20 cellular contexts compared by ENCODE assay signal in the genomic region with DNA sequence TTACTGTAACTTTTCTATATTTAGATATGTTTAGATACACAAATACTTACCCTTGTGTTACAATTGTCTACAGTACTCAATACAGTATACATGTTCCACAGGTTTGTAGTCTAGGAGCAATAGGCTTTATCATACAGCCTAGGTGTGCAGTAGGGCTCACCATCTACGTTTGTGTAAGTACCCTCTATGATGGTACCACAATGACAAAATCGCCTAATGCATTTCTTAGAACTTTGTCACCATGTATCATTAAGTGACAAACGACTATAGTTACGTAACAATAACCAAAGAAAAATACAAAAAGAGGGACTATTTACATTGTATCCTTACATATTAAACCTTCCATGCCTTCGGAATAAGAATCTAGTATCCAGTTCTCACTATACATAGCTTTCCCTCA. TPM values are rescaled to one million over a fixed set of nuclear protein-coding genes. Genes with fewer than 3 reads are reported as not detected.
DNase-seq lines count a peak whose midpoint lies in the region; ATAC-seq and TF ChIP-seq lines count a peak whose summit lies in the region.
"Had no signal": no experiment of that assay in that cellular context is flagged by ENCODE, and none has a peak within 500 bp of the region (broad histone marks: within the 10 kb centered on the region; RNA-seq: fewer than 3 reads in every experiment).

No MANE protein-coding gene starts in this region.

- H3K27ac ChIP-seq in neural progenitor cell, result no peak overlapping the region
- H3K27ac ChIP-seq: left ventricle myocardium inferior, RWPE1, tibial nerve had no signal

- H3K4me1 Mint-ChIP-seq in stimulated activated naive CD8-positive, alpha-beta T cell treated with anti-CD3 and anti-CD28 coated beads, Interleukin-15, Interleukin-2, amounts not matched to agents 100 ng/mL and 50 ng/mL, for 24 hours (ENCODE audit: low read depth), result peaks cover 85% of the 10 kb centered on the region
- peaks cover 51% of the 10 kb centered on the region for H3K4me1 Mint-ChIP-seq in T-helper 17 cell
- peaks cover 43 to 53% of the 10 kb centered on the region in 2 donors for H3K4me1 Mint-ChIP-seq in immature natural killer cell
- peaks cover 5% of the 10 kb centered on the region for H3K4me1 Mint-ChIP-seq in neural progenitor cell

- H3K27ac Mint-ChIP-seq in stimulated activated naive CD8-positive, alpha-beta T cell treated with anti-CD3 and anti-CD28 coated beads, Interleukin-15, Interleukin-2, amounts not matched to agents 100 ng/mL and 50 ng/mL, for 24 hours, result peak overlapping the region; percentile 98
- H3K27ac Mint-ChIP-seq in T-helper 17 cell, result peak overlapping the region; percentile 100
- H3K27ac Mint-ChIP-seq in immature natural killer cell, result peak overlapping the region; percentile 11 to 89 (median 60)
- H3K27ac Mint-ChIP-seq in neural progenitor cell, result no peak overlapping the region

- H3K27me3 Mint-ChIP-seq in stimulated activated naive CD8-positive, alpha-beta T cell treated with anti-CD3 and anti-CD28 coated beads, Interleukin-15, Interleukin-2, amounts not matched to agents 100 ng/mL and 50 ng/mL, for 24 hours, result no peaks in the 10 kb centered on the region
- no peaks in the 10 kb centered on the region for H3K27me3 Mint-ChIP-seq in T-helper 17 cell
- H3K27me3 Mint-ChIP-seq in immature natural killer cell (ENCODE audit: low read depth in 3 of 3), result peaks cover 0 to 11% (median 0%) of the 10 kb centered on the region in 3 donors
- no peaks in the 10 kb centered on the region for H3K27me3 Mint-ChIP-seq in neural progenitor cell (ENCODE audit: insufficient read depth, low read depth)

- H4K20me1 ChIP-seq in neural progenitor cell (ENCODE audit: low read depth), result peaks cover 48% of the 10 kb centered on the region

- peaks cover 4% of the 10 kb centered on the region for H3K4me1 ChIP-seq in neural progenitor cell

- H3K9me3 Mint-ChIP-seq in stimulated activated naive CD8-positive, alpha-beta T cell treated with anti-CD3 and anti-CD28 coated beads, Interleukin-15, Interleukin-2, amounts not matched to agents 100 ng/mL and 50 ng/mL, for 24 hours, result no peaks in the 10 kb centered on the region
- H3K9me3 Mint-ChIP-seq in immature natural killer cell (no peaks in the 10 kb centered on the region), neural progenitor cell (peaks cover 5% of the 10 kb centered on the region)

- no peak for TF ChIP-seq CTCF in neural progenitor cell (IDR thresholded peaks at IDR 0.05)

- H3F3A ChIP-seq in neural progenitor cell (ENCODE audit: low read depth), result no peaks in the 10 kb centered on the region

- H3K36me3 Mint-ChIP-seq in stimulated activated naive CD8-positive, alpha-beta T cell treated with anti-CD3 and anti-CD28 coated beads, Interleukin-15, Interleukin-2, amounts not matched to agents 100 ng/mL and 50 ng/mL, for 24 hours (ENCODE audit: low read depth), result peaks cover 38% of the 10 kb centered on the region
- H3K36me3 Mint-ChIP-seq in T-helper 17 cell (ENCODE audit: low read depth), result no peaks in the 10 kb centered on the region
- H3K36me3 Mint-ChIP-seq in immature natural killer cell, result no peaks in the 10 kb centered on the region
- H3K36me3 Mint-ChIP-seq in neural progenitor cell, result peaks cover 5% of the 10 kb centered on the region

- DNase-seq in stimulated activated naive CD8-positive, alpha-beta T cell treated with anti-CD3 and anti-CD28 coated beads, Interleukin-15, Interleukin-2, amounts not matched to agents 100 U/mL and 50 U/mL, for 24 hours, result no peak
- no peak for DNase-seq in T-helper 17 cell
- DNase-seq in immature natural killer cell, result no peak
- DNase-seq in C1 segment of cervical spinal cord (lab: John Stamatoyannopoulos, UW), result no peak
- no peak for DNase-seq in neural progenitor cell (ENCODE audit: low spot score)
- no peak for DNase-seq in MG63
- DNase-seq: activated CD8-positive, alpha-beta memory T cell treated with anti-CD3 and anti-CD28 coated beads for 24 hours; activated gamma-delta T cell treated with Interleukin-2 at 50 U/mL for 16 hours; AML-193; heart right ventricle; KG1; left ventricle myocardium inferior; NCI-H1105; NCI-H2107; NCI-H524; right cardiac atrium; stimulated activated CD4-positive, alpha-beta T cell treated with anti-CD3 and anti-CD28 coated beads, Interleukin-15, amount 100 ng/mL, for 24 hours had no signal

- no peak overlapping the region for H2AFZ ChIP-seq in neural progenitor cell (replicated peaks)

- H3K9ac ChIP-seq in neural progenitor cell, result no peak overlapping the region

- ATAC-seq in stimulated activated naive CD8-positive, alpha-beta T cell treated with anti-CD3 and anti-CD28 coated beads, Interleukin-15, Interleukin-2, amounts not matched to agents 100 U/mL and 50 U/mL, for 24 hours, result no peak
- ATAC-seq in T-helper 17 cell, result no peak
- ATAC-seq: heart right ventricle, right cardiac atrium had no signal

- H3K79me2 ChIP-seq in neural progenitor cell (ENCODE audit: low read depth), result peaks cover 89% of the 10 kb centered on the region

- H3K27me3 ChIP-seq in neural progenitor cell, result no peaks in the 10 kb centered on the region
- no peaks in the 10 kb centered on the region for H3K27me3 ChIP-seq in MG63
- H3K27me3 ChIP-seq: heart right ventricle, tibial nerve had no signal

- H3K9me3 ChIP-seq in T-helper 17 cell (ENCODE audit: control insufficient read depth, low read length, poor library complexity, severe bottlenecking) (no peaks in the 10 kb centered on the region), neural progenitor cell (ENCODE audit: low read depth) (no peaks in the 10 kb centered on the region), MG63 (no peaks in the 10 kb centered on the region)
- H3K9me3 ChIP-seq: heart right ventricle, left ventricle myocardium inferior, tibial nerve had no signal

- H3K4me3 Mint-ChIP-seq in stimulated activated naive CD8-positive, alpha-beta T cell treated with anti-CD3 and anti-CD28 coated beads, Interleukin-15, Interleukin-2, amounts not matched to agents 100 ng/mL and 50 ng/mL, for 24 hours, result no peak overlapping the region
- peak overlapping the region; percentile 56 for H3K4me3 Mint-ChIP-seq in T-helper 17 cell
- no peak overlapping the region for H3K4me3 Mint-ChIP-seq in immature natural killer cell
- no peak overlapping the region for H3K4me3 Mint-ChIP-seq in neural progenitor cell

- no peak overlapping the region for H3K4me3 ChIP-seq in neural progenitor cell
- H3K4me3 ChIP-seq in MG63, result no peak overlapping the region
- H3K4me3 ChIP-seq: heart right ventricle, left ventricle myocardium inferior, tibial nerve had no signal

- no peak overlapping the region for H3K4me2 ChIP-seq in neural progenitor cell

- no peaks in the 10 kb centered on the region for H3K36me3 ChIP-seq in neural progenitor cell
- no peaks in the 10 kb centered on the region for H3K36me3 ChIP-seq in MG63
- H3K36me3 ChIP-seq: heart right ventricle, left ventricle myocardium inferior, tibial nerve had no signal

RNA-seq across cellular contexts. Expression of a gene that starts 8.0 kb away (rescaled TPM):
- total RNA-seq in T-helper 17 cell, result 100 to 1,000 TPM; 202 to 225 TPM
- polyA plus RNA-seq in immature natural killer cell, result 10 to 100 TPM; 33.9 to 58.3 (median 37.8) TPM
- total RNA-seq in neural progenitor cell (ENCODE audit: low replicate concordance), result 90.7 and 96.4 TPM in 2 replicates
- total RNA-seq in MG63 (2014; rRNA removed; shearing (Covaris generic); ENCODE audit: low replicate concordance), result 13.7 and 24.3 TPM in 2 replicates

RNA-seq across cellular contexts. Expression of a gene that starts 20.1 kb away (rescaled TPM):
- total RNA-seq in T-helper 17 cell (100 to 1,000 TPM; 153 to 177 TPM), neural progenitor cell (ENCODE audit: low replicate concordance) (6.7 and 10.0 TPM in 2 replicates)
- polyA plus RNA-seq in immature natural killer cell, result 10 to 100 TPM; 33.2 to 62.9 (median 38.2) TPM
- total RNA-seq in MG63 (2014; rRNA removed; shearing (Covaris generic); ENCODE audit: low replicate concordance), result 4.6 and 23.0 TPM in 2 replicates
